In the genomic region with DNA sequence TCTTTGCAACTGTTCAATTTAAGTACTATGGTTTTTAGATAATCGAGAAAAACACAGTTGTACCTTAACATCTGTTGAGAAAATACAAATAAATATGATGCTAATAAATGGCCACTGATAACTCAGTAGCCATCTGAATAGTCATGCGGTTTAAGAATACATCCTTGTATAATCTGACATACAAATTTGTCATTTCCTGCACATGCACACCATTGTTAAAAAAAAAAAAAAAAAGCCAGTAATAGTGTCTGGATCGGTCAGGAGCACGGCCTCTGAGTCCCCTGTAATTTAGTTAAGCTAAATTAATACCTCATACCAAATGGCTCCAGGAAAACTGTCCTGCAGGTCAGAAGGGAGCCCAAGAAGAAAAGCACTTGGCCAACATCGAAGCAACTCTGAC, we compare ENCODE assay signal across 20 cellular contexts. TPM values are rescaled to one million over a fixed set of nuclear protein-coding genes. Genes with fewer than 3 reads are reported as not detected.
A peak's percentile ranks its signal among the peaks of the same experiment; 100 is the strongest.
DNase-seq lines count a peak whose midpoint lies in the region; ATAC-seq and TF ChIP-seq lines count a peak whose summit lies in the region.
"Had no signal": no experiment of that assay in that cellular context is flagged by ENCODE, and none has a peak within 500 bp of the region (broad histone marks: within the 10 kb centered on the region; RNA-seq: fewer than 3 reads in every experiment).

No MANE protein-coding gene starts in this region.

- H3K9me2 ChIP-seq in PC-3 (replicated peaks; ENCODE audit: low read length), result no peaks in the 10 kb centered on the region

- no peaks in the 10 kb centered on the region for H3K27me3 Mint-ChIP-seq in activated T-cell treated with anti-CD3 and anti-CD28 coated beads, Interleukin-2, amount 50 U/mL, for 72 hours (ENCODE audit: low read depth)
- no peaks in the 10 kb centered on the region for H3K27me3 Mint-ChIP-seq in osteocyte (ENCODE audit: unreplicated experiment)

- no peak for ATAC-seq in activated T-cell treated with anti-CD3 and anti-CD28 coated beads, Interleukin-2, amount 50 U/mL, for 72 hours (replicated peaks in 1 of 2)
- ATAC-seq in PC-3 (peak; percentile 56), GM21526 (IDR thresholded peaks at IDR 0.05; ENCODE audit: low FRiP score, unreplicated experiment) (no peak)
- ATAC-seq: activated T-cell treated with anti-CD3 and anti-CD28 coated beads, Interleukin-2, amount 50 U/mL, for 4 hours had no signal

- peaks cover 20 to 52% of the 10 kb centered on the region in 2 donors for H3K36me3 Mint-ChIP-seq in activated T-cell treated with anti-CD3 and anti-CD28 coated beads, Interleukin-2, amount 50 U/mL, for 72 hours (ENCODE audit: insufficient read depth in 2 of 2)
- peaks cover 64% of the 10 kb centered on the region for H3K36me3 Mint-ChIP-seq in osteocyte (ENCODE audit: unreplicated experiment)

- H3K4me3 Mint-ChIP-seq in activated T-cell treated with anti-CD3 and anti-CD28 coated beads, Interleukin-2, amount 50 U/mL, for 72 hours, result peak overlapping the region in 1 of 2 donors; percentile 63
- no peak overlapping the region for H3K4me3 Mint-ChIP-seq in osteocyte (ENCODE audit: unreplicated experiment)
- H3K4me3 Mint-ChIP-seq: activated T-cell treated with anti-CD3 and anti-CD28 coated beads, Interleukin-2, amount 50 U/mL, for 4 hours had no signal

- H3K36me3 ChIP-seq in PC-3 (ENCODE audit: low read depth, low read length), result peaks cover 73% of the 10 kb centered on the region
- peaks cover 29 to 92% (median 71%) of the 10 kb centered on the region in 5 donors for H3K36me3 ChIP-seq in subcutaneous abdominal adipose tissue (ENCODE audit: control insufficient read depth in 5 of 5, insufficient read depth in 5 of 5, low read length in 5 of 5)
- H3K36me3 ChIP-seq: ovary had no signal

- TF ChIP-seq CTCF in PC-3 (conservative IDR thresholded peaks at IDR 0.05; ENCODE audit: low read depth, low read length), result no peak
- TF ChIP-seq CTCF in osteocyte (IDR thresholded peaks at IDR 0.05), result no peak

- H3K4me3 ChIP-seq in PC-3 (ENCODE audit: low read length) (no peak overlapping the region), subcutaneous abdominal adipose tissue (ENCODE audit: low read depth in 1 of 5, low read length in 5 of 5) (no peak overlapping the region)
- H3K4me3 ChIP-seq: esophagus muscularis mucosa, ovary, skin epidermis, upper lobe of left lung had no signal

- BruUV-seq in PC-3 (replicated peaks; lab: Mats Ljungman, UMichigan), result TSS peak; percentile 35

- no peaks in the 10 kb centered on the region for H3K9me3 ChIP-seq in PC-3 (ENCODE audit: low read length)
- no peaks in the 10 kb centered on the region for H3K9me3 ChIP-seq in subcutaneous abdominal adipose tissue (ENCODE audit: control insufficient read depth in 5 of 5, low read length in 5 of 5)
- H3K9me3 ChIP-seq: esophagus muscularis mucosa, ovary, upper lobe of left lung had no signal

- no peak overlapping the region for H2AFZ ChIP-seq in PC-3 (ENCODE audit: low read length)

- CTCF ChIA-PET in PC-3 (lab: Charles Lee), result interaction anchor here (0.6 to 0.7 kb wide), 4 partner anchors 17 to 156 kb away, joined by 3 to 8 read pairs (median 6); no protein-coding TSS in a partner anchor

- no peaks in the 10 kb centered on the region for H3K9me3 Mint-ChIP-seq in activated T-cell treated with anti-CD3 and anti-CD28 coated beads, Interleukin-2, amount 50 U/mL, for 72 hours
- no peaks in the 10 kb centered on the region for H3K9me3 Mint-ChIP-seq in osteocyte (ENCODE audit: unreplicated experiment)
- H3K9me3 Mint-ChIP-seq: activated T-cell treated with anti-CD3 and anti-CD28 coated beads, Interleukin-2, amount 50 U/mL, for 4 hours had no signal

- H3K4me2 ChIP-seq in PC-3 (ENCODE audit: low read length), result peak overlapping the region; percentile 20; the same call in 1 of the 2 replicates

- H3K27me3 ChIP-seq in PC-3 (ENCODE audit: low read length) (no peaks in the 10 kb centered on the region), subcutaneous abdominal adipose tissue (ENCODE audit: control insufficient read depth in 5 of 5, insufficient read depth in 4 of 5, low read length in 5 of 5) (no peaks in the 10 kb centered on the region)
- H3K27me3 ChIP-seq: esophagus muscularis mucosa, ovary, upper lobe of left lung had no signal

- no peaks in the 10 kb centered on the region for H3F3A ChIP-seq in PC-3 (ENCODE audit: low read length, unreplicated experiment)

- H3K4me1 ChIP-seq in PC-3 (ENCODE audit: insufficient read depth, low read length), result peaks cover 36% of the 10 kb centered on the region
- H3K4me1 ChIP-seq in subcutaneous abdominal adipose tissue (ENCODE audit: control insufficient read depth in 5 of 5, insufficient read depth in 5 of 5, low read length in 5 of 5), result peaks cover 3 to 19% (median 9%) of the 10 kb centered on the region in 5 donors

- POLR2A ChIA-PET in PC-3 (lab: Charles Lee; ENCODE audit: unreplicated experiment), result interaction anchor here (0.5 kb wide), 1 partner anchor 26 kb away, joined by 3 read pairs; no protein-coding TSS in a partner anchor

- intact Hi-C loops in PC-3 (cut with micrococcal nuclease), result loop anchor here (5.0 kb wide), 1 partner anchor 66 kb away; the partner anchor contains the start of gene KSR2

- H3K27ac ChIP-seq in PC-3 (ENCODE audit: low read length) (peak overlapping the region; percentile 48), subcutaneous abdominal adipose tissue (ENCODE audit: low read depth, low read length) (peak overlapping the region; percentile 33)
- H3K27ac ChIP-seq: esophagus muscularis mucosa, ovary had no signal

- H3K9ac ChIP-seq in PC-3 (ENCODE audit: low read length) (no peak overlapping the region; the same call in 1 of the 2 replicates), subcutaneous abdominal adipose tissue (ENCODE audit: low read length in 5 of 5) (no peak overlapping the region)

- no peaks in the 10 kb centered on the region for H4K20me1 ChIP-seq in PC-3 (ENCODE audit: low read length)

- peaks cover 62% of the 10 kb centered on the region for H3K4me1 Mint-ChIP-seq in activated T-cell treated with anti-CD3 and anti-CD28 coated beads, Interleukin-2, amount 50 U/mL, for 72 hours (ENCODE audit: low read depth)
- no peaks in the 10 kb centered on the region for H3K4me1 Mint-ChIP-seq in osteocyte (ENCODE audit: unreplicated experiment)

- peak overlapping the region; percentile 98 for H3K27ac Mint-ChIP-seq in activated T-cell treated with anti-CD3 and anti-CD28 coated beads, Interleukin-2, amount 50 U/mL, for 72 hours
- H3K27ac Mint-ChIP-seq in osteocyte (ENCODE audit: unreplicated experiment), result no peak overlapping the region

- H3K79me2 ChIP-seq in PC-3 (ENCODE audit: low read length), result no peaks in the 10 kb centered on the region

- no peak for DNase-seq in activated T-cell treated with anti-CD3 and anti-CD28 coated beads, Interleukin-2, amount 50 U/mL, for 72 hours
- DNase-seq in activated T-cell treated with anti-CD3 and anti-CD28 coated beads for 4 hours (no peak), PC-3 (peak; percentile 58), dermis blood vessel endothelial cell (peak; percentile 53), osteocyte (ENCODE audit: extremely low spot score, unreplicated experiment) (no peak), ureter (ENCODE audit: low spot score) (no peak)
- DNase-seq: activated CD4-positive, CD25-positive, alpha-beta regulatory T cell; activated T-cell treated with anti-CD3 and anti-CD28 coated beads, Interleukin-2, amount 50 U/mL, for 4 hours; aorta; cortex of kidney; KG1; NCI-H226; ovary; Right ventricle myocardium superior; T-helper 2 cell; upper lobe of left lung had no signal

RNA-seq across cellular contexts. Expression of gene RFC5, which starts 16.8 kb away (rescaled TPM):
- total RNA-seq in activated T-cell treated with anti-CD3 and anti-CD28 coated beads, Interleukin-2, amount 50 U/mL, for 72 hours, result 10 to 100 TPM; 43.3 to 56.6 TPM
- total RNA-seq in PC-3 (2014; rRNA removed) (86.4 and 100 TPM in 2 replicates), dermis blood vessel endothelial cell (14.8 and 26.3 TPM in 2 replicates), osteocyte (12.7 and 13.2 TPM in 2 replicates), ureter (18.4 TPM)

RNA-seq across cellular contexts. Expression of gene WSB2, which starts 27.6 kb away (rescaled TPM):
- 10 to 100 TPM; 41.6 to 69.7 TPM for total RNA-seq in activated T-cell treated with anti-CD3 and anti-CD28 coated beads, Interleukin-2, amount 50 U/mL, for 72 hours
- total RNA-seq in PC-3 (2014; rRNA removed) (166 and 203 TPM in 2 replicates), dermis blood vessel endothelial cell (99.0 and 102 TPM in 2 replicates), osteocyte (94.7 and 98.2 TPM in 2 replicates), ureter (73.5 TPM)

Comparison
In these comparisons a context has a peak if more than half of its experiments do, and no peak if none do; other contexts are left out.
1. DNase-seq: peak in PC-3 (single experiment) and dermis blood vessel endothelial cell (single experiment); none in activated T-cell treated with anti-CD3 and anti-CD28 coated beads, Interleukin-2, amount 50 U/mL, for 72 hours (0 of 2), activated T-cell treated with anti-CD3 and anti-CD28 coated beads for 4 hours (single experiment), osteocyte (single experiment) and ureter (single experiment).